11 cellular contexts compared by ENCODE assay signal in genomic region chr7:142568430-142569097, GRCh38.
DNase-seq lines count a peak whose midpoint lies in the region; ATAC-seq and TF ChIP-seq lines count a peak whose summit lies in the region.
"Had no signal": no experiment of that assay in that cellular context is flagged by ENCODE, and none has a peak within 500 bp of the region (broad histone marks: within the 10 kb centered on the region; RNA-seq: fewer than 3 reads in every experiment).

No MANE protein-coding gene starts in this region.

- no peak for TF ChIP-seq POLR2A in upper lobe of left lung (IDR thresholded peaks at IDR 0.05)

- H3K4me2 ChIP-seq in BLaER1 = peak overlapping the region; percentile 1; the same call in 1 of the 2 replicates

- intact Hi-C loops in activated T-helper 1 cell treated with anti-CD3 and anti-CD28 coated beads, Interleukin-12 subunit alpha, Interleukin-12 subunit beta, Interleukin-2, Interleukin-4 antibody, amounts not matched to agents 30 ng/mL and 10 ng/mL and 1 ng/mL, durations not matched to agents 14 hours and 24 hours and 36 hours (cut with micrococcal nuclease) = no loop called here

- TF ChIP-seq EP300 in upper lobe of left lung (IDR thresholded peaks at IDR 0.05) = no peak

- DNase-seq in HS-27A (ENCODE audit: low read depth) = peak; percentile 61
- peak; percentile 53 for DNase-seq in amniotic stem cell (lab: John Stamatoyannopoulos, UW)
- DNase-seq in lung (ENCODE audit: low spot score) = no peak
- DNase-seq in activated T-helper 1 cell treated with anti-CD3 and anti-CD28 coated beads, Interleukin-12 subunit alpha, Interleukin-12 subunit beta, Interleukin-2, Interleukin-4 antibody, amounts not matched to agents 30 ng/mL and 10 ng/mL and 1 ng/mL, durations not matched to agents 14 hours and 24 hours and 36 hours (ENCODE audit: low spot score) = no peak
- no peak for DNase-seq in upper lobe of left lung
- DNase-seq in C1 segment of cervical spinal cord (lab: John Stamatoyannopoulos, UW) = no peak
- no peak for DNase-seq in stimulated activated naive CD4-positive, alpha-beta T cell treated with Interleukin-2 at 50 U/mL for 16 hours (lab: John Stamatoyannopoulos, UW)
- DNase-seq: NCI-H2029 treated with DMSO at 0.1 percent for 48 hours; retina; stimulated activated CD8-positive, alpha-beta memory T cell treated with anti-CD3 and anti-CD28 coated beads, Interleukin-4, amount 100 ng/mL, for 48 hours had no signal

- H3K9ac ChIP-seq in BLaER1 = no peak overlapping the region

- no peaks in the 10 kb centered on the region for H4K20me1 ChIP-seq in BLaER1

- H3K27me3 ChIP-seq in BLaER1 (no peaks in the 10 kb centered on the region), lung (ENCODE audit: control insufficient read depth, insufficient read depth) (no peaks in the 10 kb centered on the region), upper lobe of left lung (no peaks in the 10 kb centered on the region)

- peaks cover 4% of the 10 kb centered on the region for H3K27me3 Mint-ChIP-seq in activated T-helper 1 cell treated with anti-CD3 and anti-CD28 coated beads, Interleukin-12 subunit alpha, Interleukin-12 subunit beta, Interleukin-2, Interleukin-4 antibody, amounts not matched to agents 30 ng/mL and 10 ng/mL and 1 ng/mL, durations not matched to agents 14 hours and 24 hours and 36 hours (ENCODE audit: insufficient read depth)

- WGBS in lung, 2 donors = 58 to 63% methylated on average over 5 of the region's 5 CpGs
- 59 to 63% methylated on average over 5 of the region's 5 CpGs for WGBS in upper lobe of left lung, 2 donors

- H3K9me3 ChIP-seq in BLaER1 = no peaks in the 10 kb centered on the region
- no peaks in the 10 kb centered on the region for H3K9me3 ChIP-seq in lung (ENCODE audit: control insufficient read depth in 2 of 2, insufficient read depth in 1 of 2, low read length in 1 of 2)
- no peaks in the 10 kb centered on the region for H3K9me3 ChIP-seq in upper lobe of left lung

- no peaks in the 10 kb centered on the region for H3K9me3 Mint-ChIP-seq in activated T-helper 1 cell treated with anti-CD3 and anti-CD28 coated beads, Interleukin-12 subunit alpha, Interleukin-12 subunit beta, Interleukin-2, Interleukin-4 antibody, amounts not matched to agents 30 ng/mL and 10 ng/mL and 1 ng/mL, durations not matched to agents 14 hours and 24 hours and 36 hours

- ATAC-seq in lung (ENCODE audit: insufficient read depth, low FRiP score) (peak; percentile 34), upper lobe of left lung (ENCODE audit: low FRiP score in 2 of 2) (no peak)

- H3K27ac Mint-ChIP-seq in activated T-helper 1 cell treated with anti-CD3 and anti-CD28 coated beads, Interleukin-12 subunit alpha, Interleukin-12 subunit beta, Interleukin-2, Interleukin-4 antibody, amounts not matched to agents 30 ng/mL and 10 ng/mL and 1 ng/mL, durations not matched to agents 14 hours and 24 hours and 36 hours = no peak overlapping the region

- H3K36me3 ChIP-seq in BLaER1 (no peaks in the 10 kb centered on the region), lung (ENCODE audit: control insufficient read depth in 2 of 2, insufficient read depth in 2 of 2, low read length in 2 of 2) (no peaks in the 10 kb centered on the region), upper lobe of left lung (no peaks in the 10 kb centered on the region)

- H3K36me3 Mint-ChIP-seq in activated T-helper 1 cell treated with anti-CD3 and anti-CD28 coated beads, Interleukin-12 subunit alpha, Interleukin-12 subunit beta, Interleukin-2, Interleukin-4 antibody, amounts not matched to agents 30 ng/mL and 10 ng/mL and 1 ng/mL, durations not matched to agents 14 hours and 24 hours and 36 hours (ENCODE audit: low read depth) = no peaks in the 10 kb centered on the region

- no peaks in the 10 kb centered on the region for H3K4me1 Mint-ChIP-seq in activated T-helper 1 cell treated with anti-CD3 and anti-CD28 coated beads, Interleukin-12 subunit alpha, Interleukin-12 subunit beta, Interleukin-2, Interleukin-4 antibody, amounts not matched to agents 30 ng/mL and 10 ng/mL and 1 ng/mL, durations not matched to agents 14 hours and 24 hours and 36 hours (ENCODE audit: low read depth)

- H3K4me3 ChIP-seq in BLaER1 (no peak overlapping the region), lung (no peak overlapping the region), upper lobe of left lung (no peak overlapping the region)

- H3K4me3 Mint-ChIP-seq in activated T-helper 1 cell treated with anti-CD3 and anti-CD28 coated beads, Interleukin-12 subunit alpha, Interleukin-12 subunit beta, Interleukin-2, Interleukin-4 antibody, amounts not matched to agents 30 ng/mL and 10 ng/mL and 1 ng/mL, durations not matched to agents 14 hours and 24 hours and 36 hours = no peak overlapping the region

- no peak for TF ChIP-seq CTCF in lung (IDR thresholded peaks at IDR 0.05; ENCODE audit: control extremely low read depth, extremely low read depth)
- TF ChIP-seq CTCF in upper lobe of left lung (IDR thresholded peaks at IDR 0.05) = no peak

- H3K27ac ChIP-seq in BLaER1 (no peak overlapping the region), lung (ENCODE audit: low read depth in 1 of 2, low read length in 1 of 2) (no peak overlapping the region), upper lobe of left lung (no peak overlapping the region)

- H3K4me1 ChIP-seq in BLaER1 (peaks cover 18% of the 10 kb centered on the region), lung (ENCODE audit: control insufficient read depth in 2 of 2, insufficient read depth in 2 of 2, low read length in 2 of 2) (peaks cover 0 to 2% of the 10 kb centered on the region in 2 donors), upper lobe of left lung (no peaks in the 10 kb centered on the region)

Comparison
In these comparisons a context has a peak if more than half of its experiments do, and no peak if none do; other contexts are left out.
1. DNase-seq: peak in HS-27A (single experiment) and amniotic stem cell (single experiment); none in lung (single experiment), activated T-helper 1 cell treated with anti-CD3 and anti-CD28 coated beads, Interleukin-12 subunit alpha, Interleukin-12 subunit beta, Interleukin-2, Interleukin-4 antibody, amounts not matched to agents 30 ng/mL and 10 ng/mL and 1 ng/mL, durations not matched to agents 14 hours and 24 hours and 36 hours (single experiment), upper lobe of left lung (0 of 2), C1 segment of cervical spinal cord (0 of 14) and stimulated activated naive CD4-positive, alpha-beta T cell treated with Interleukin-2 at 50 U/mL for 16 hours (single experiment).